20 cellular contexts compared by ENCODE assay signal in the genomic region with DNA sequence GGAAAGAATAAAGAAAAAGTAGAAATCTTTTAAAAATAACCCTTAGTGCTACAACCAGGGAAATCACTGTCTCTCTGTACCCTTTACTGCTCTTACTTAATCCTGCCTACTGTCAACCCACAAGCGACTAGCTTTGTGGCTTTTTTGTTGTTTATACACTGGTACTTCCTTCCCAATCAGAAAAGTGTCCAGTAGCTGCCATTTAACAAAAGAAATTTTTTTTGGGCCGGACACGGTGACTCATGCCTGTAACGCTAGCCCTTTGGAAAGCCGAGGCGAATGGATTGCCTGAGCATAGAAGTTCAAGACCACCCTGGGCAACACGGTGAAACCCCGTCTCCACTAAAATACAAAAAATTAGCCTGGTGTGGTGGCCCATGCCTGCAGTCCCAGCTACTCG. TPM values are rescaled to one million over a fixed set of nuclear protein-coding genes. Genes with fewer than 3 reads are reported as not detected.
DNase-seq lines count a peak whose midpoint lies in the region; ATAC-seq and TF ChIP-seq lines count a peak whose summit lies in the region.
"Had no signal": no experiment of that assay in that cellular context is flagged by ENCODE, and none has a peak within 500 bp of the region (broad histone marks: within the 10 kb centered on the region; RNA-seq: fewer than 3 reads in every experiment).

No MANE protein-coding gene starts in this region.

- no peak overlapping the region for H3K4me2 ChIP-seq in osteoblast (ENCODE audit: insufficient read depth, low read length)
- H3K4me2 ChIP-seq: A549 had no signal

- H3K9me3 ChIP-seq in SJSA1 (replicated peaks) (no peaks in the 10 kb centered on the region), osteoblast (ENCODE audit: low read depth, low read length) (no peaks in the 10 kb centered on the region)
- H3K9me3 ChIP-seq: A549 had no signal

- H2AFZ ChIP-seq in osteoblast (ENCODE audit: low read length): peak overlapping the region; percentile 23

- no peaks in the 10 kb centered on the region for H4K20me1 ChIP-seq in osteoblast (ENCODE audit: insufficient read depth, low read length)

- H3K27me3 ChIP-seq in SJSA1 (replicated peaks) (no peaks in the 10 kb centered on the region), osteoblast (ENCODE audit: insufficient read depth, low read length) (no peaks in the 10 kb centered on the region)

- TF ChIP-seq CTCF in osteoblast (IDR thresholded peaks at IDR 0.05; ENCODE audit: extremely low read depth, low read depth, low read length): no peak

- H3K4me3 ChIP-seq in SJSA1 (no peak overlapping the region), osteoblast (ENCODE audit: insufficient read depth, low read length) (no peak overlapping the region)
- H3K4me3 ChIP-seq: A549 had no signal

- ATAC-seq in HG02610 (IDR thresholded peaks at IDR 0.05; ENCODE audit: unreplicated experiment) (no peak), GM19452 (IDR thresholded peaks at IDR 0.05; ENCODE audit: unreplicated experiment) (no peak)
- ATAC-seq: A549, Right ventricle myocardium inferior had no signal

- peaks cover 11% of the 10 kb centered on the region for H3K4me1 ChIP-seq in SJSA1 (replicated peaks)
- no peaks in the 10 kb centered on the region for H3K4me1 ChIP-seq in osteoblast (ENCODE audit: insufficient read depth, low read length)
- H3K4me1 ChIP-seq: A549 had no signal

- H3K36me3 ChIP-seq in SJSA1 (peaks cover 82% of the 10 kb centered on the region), osteoblast (ENCODE audit: insufficient read depth, low read length) (peaks cover 57% of the 10 kb centered on the region)

- H3K27ac ChIP-seq in SJSA1: peak overlapping the region; percentile 18; the same call in 1 of the 2 replicates
- H3K27ac ChIP-seq in osteoblast (ENCODE audit: low read depth, low read length): no peak overlapping the region
- H3K27ac ChIP-seq: A549 had no signal

- DNase-seq in Daoy (ENCODE audit: low read depth): peak; percentile 12
- DNase-seq in SJSA1 (ENCODE audit: low read depth in 1 of 2, low spot score in 2 of 2): peak; percentile 74 to 81
- peak; percentile 80 for DNase-seq in dermis blood vessel endothelial cell
- DNase-seq in osteoblast (ENCODE audit: insufficient read length, low spot score, missing footprints): no peak
- DNase-seq in stimulated activated naive CD4-positive, alpha-beta T cell (lab: John Stamatoyannopoulos, UW): no peak
- no peak for DNase-seq in NCI-H2107 (lab: John Stamatoyannopoulos, UW)
- DNase-seq: DMS53, EL, GF-D8, H7, HFFc6, KG1, NCI-H1694 treated with DMSO at 0.1 percent for 48 hours, NCI-H446 treated with DMSO at 0.1 percent for 48 hours, NCI-H526 treated with DMSO at 0.1 percent for 48 hours, OCI-M1 had no signal

- no peaks in the 10 kb centered on the region for H3K79me2 ChIP-seq in osteoblast (ENCODE audit: insufficient read depth, low read length)

RNA-seq across cellular contexts. Expression of a gene that starts 13.8 kb away (rescaled TPM):
- 14.2 and 19.1 TPM in 2 replicates for total RNA-seq in Daoy (2014; rRNA removed; shearing (Covaris generic))
- total RNA-seq in SJSA1 (2014; rRNA removed; shearing (Covaris generic)): 22.8 and 23.2 TPM in 2 replicates
- total RNA-seq in dermis blood vessel endothelial cell (41.0 and 57.0 TPM in 2 replicates), osteoblast (36.6 and 46.3 TPM in 2 replicates)

RNA-seq across cellular contexts. Expression of a gene that starts 17.4 kb away (rescaled TPM):
- 59.7 and 65.6 TPM in 2 replicates for total RNA-seq in Daoy (2014; rRNA removed; shearing (Covaris generic))
- 66.8 and 78.8 TPM in 2 replicates for total RNA-seq in SJSA1 (2014; rRNA removed; shearing (Covaris generic))
- total RNA-seq in dermis blood vessel endothelial cell (47.5 and 79.2 TPM in 2 replicates), osteoblast (27.1 and 38.9 TPM in 2 replicates)

RNA-seq across cellular contexts. Expression of a gene that starts 30.6 kb away (rescaled TPM):
- total RNA-seq in Daoy (2014; rRNA removed; shearing (Covaris generic)): 31.0 and 38.3 TPM in 2 replicates
- total RNA-seq in SJSA1 (2014; rRNA removed; shearing (Covaris generic)): 16.7 and 27.7 TPM in 2 replicates
- total RNA-seq in dermis blood vessel endothelial cell (47.0 and 89.3 TPM in 2 replicates), osteoblast (33.9 and 54.3 TPM in 2 replicates)

RNA-seq across cellular contexts. Expression of a gene that starts 36.1 kb away (rescaled TPM):
- 2.2 and 3.2 TPM in 2 replicates for total RNA-seq in Daoy (2014; rRNA removed; shearing (Covaris generic))
- total RNA-seq in SJSA1 (2014; rRNA removed; shearing (Covaris generic)): 1.4 and 1.9 TPM in 2 replicates
- 25.8 and 31.1 TPM in 2 replicates for total RNA-seq in dermis blood vessel endothelial cell
- 6.2 and 6.9 TPM in 2 replicates for total RNA-seq in osteoblast

RNA-seq across cellular contexts. Expression of a gene that starts 47.3 kb away (rescaled TPM):
- 15.9 and 16.8 TPM in 2 replicates for total RNA-seq in Daoy (2014; rRNA removed; shearing (Covaris generic))
- total RNA-seq in SJSA1 (2014; rRNA removed; shearing (Covaris generic)): 28.1 and 33.6 TPM in 2 replicates
- 32.5 and 46.0 TPM in 2 replicates for total RNA-seq in dermis blood vessel endothelial cell
- 23.9 and 28.3 TPM in 2 replicates for total RNA-seq in osteoblast

Comparison
In these comparisons a context has a peak if more than half of its experiments do, and no peak if none do; other contexts are left out.
1. DNase-seq: peak in Daoy (single experiment), SJSA1 (2 of 2) and dermis blood vessel endothelial cell (single experiment); none in osteoblast (single experiment), stimulated activated naive CD4-positive, alpha-beta T cell (0 of 6) and NCI-H2107 (single experiment).